27 cellular contexts compared by ENCODE assay signal in the genomic region with DNA sequence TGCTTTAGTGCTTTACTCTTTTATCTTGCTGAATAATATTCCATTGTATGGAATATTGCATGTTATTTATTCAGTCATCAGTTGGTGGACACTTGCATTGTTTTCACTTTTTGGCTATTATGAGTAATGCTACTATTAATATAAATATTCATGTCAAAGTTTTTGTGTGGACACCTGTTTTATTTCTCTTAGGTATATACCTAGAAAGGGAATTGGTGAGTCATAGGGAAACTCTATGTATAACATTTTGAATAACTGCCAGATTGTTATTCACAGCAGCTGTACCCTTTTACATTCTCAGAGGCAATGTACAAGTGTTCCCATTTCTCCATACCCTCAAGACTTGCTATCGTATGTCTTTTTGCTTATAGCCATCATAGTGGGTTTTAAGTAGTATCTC.
A peak's percentile ranks its signal among the peaks of the same experiment; 100 is the strongest.
DNase-seq lines count a peak whose midpoint lies in the region; ATAC-seq and TF ChIP-seq lines count a peak whose summit lies in the region.
"Had no signal": no experiment of that assay in that cellular context is flagged by ENCODE, and none has a peak within 500 bp of the region (broad histone marks: within the 10 kb centered on the region; RNA-seq: fewer than 3 reads in every experiment).

No MANE protein-coding gene starts in this region.

- H3K27me3 Mint-ChIP-seq in T-cell = no peaks in the 10 kb centered on the region
- H3K27me3 Mint-ChIP-seq: naive thymus-derived CD4-positive, alpha-beta T cell; stimulated activated naive CD8-positive, alpha-beta T cell treated with anti-CD3 and anti-CD28 coated beads, Interleukin-15, Interleukin-2, amounts not matched to agents 100 ng/mL and 50 ng/mL, for 24 hours had no signal

- CTCF ChIA-PET in T-cell (lab: Charles Lee) = interaction anchor here in 1 of 2 donors (1.2 kb wide), 1 partner anchor 10 kb away, joined by 5 read pairs; no protein-coding TSS in a partner anchor

- ATAC-seq in GM18519 (IDR thresholded peaks at IDR 0.05; ENCODE audit: low FRiP score, unreplicated experiment) (peak; percentile 55), GM21360 (IDR thresholded peaks at IDR 0.05; ENCODE audit: unreplicated experiment) (peak; percentile 68), HG03342 (IDR thresholded peaks at IDR 0.05; ENCODE audit: unreplicated experiment) (peak; percentile 64), HG03442 (IDR thresholded peaks at IDR 0.05; ENCODE audit: unreplicated experiment) (no peak), T-cell (replicated peaks in 1 of 4) (no peak), Right ventricle myocardium superior (ENCODE audit: poor library complexity) (no peak)
- ATAC-seq: activated T-cell treated with anti-CD3 and anti-CD28 coated beads, Interleukin-2, amount 50 U/mL, for 72 hours; body of pancreas; naive thymus-derived CD4-positive, alpha-beta T cell; WTC11 had no signal

- H3K9me3 Mint-ChIP-seq in T-cell = no peaks in the 10 kb centered on the region
- H3K9me3 Mint-ChIP-seq: activated T-cell treated with anti-CD3 and anti-CD28 coated beads, Interleukin-2, amount 50 U/mL, for 72 hours; naive thymus-derived CD4-positive, alpha-beta T cell; stimulated activated naive CD8-positive, alpha-beta T cell treated with anti-CD3 and anti-CD28 coated beads, Interleukin-15, Interleukin-2, amounts not matched to agents 100 ng/mL and 50 ng/mL, for 24 hours; WTC11 had no signal

- DNase-seq in epithelial cell of esophagus (ENCODE audit: low read depth) (peak; percentile 65), T-cell (no peak), Right ventricle myocardium superior (no peak)
- DNase-seq: activated CD4-positive, alpha-beta T cell treated with anti-CD3 and anti-CD28 coated beads, Interleukin-2, amount 50 U/mL, for 1 hour; activated naive CD4-positive, alpha-beta T cell; activated T-cell treated with anti-CD3 and anti-CD28 coated beads, Interleukin-2, amount 50 U/mL, for 72 hours; body of pancreas; Caco-2; effector CD4-positive, alpha-beta T cell; head of caudate nucleus; midbrain; naive thymus-derived CD4-positive, alpha-beta T cell; NCI-H1048; NCI-H1694; NCI-H2171 treated with DMSO at 0.1 percent for 48 hours; NCI-H524; NK-92 treated with Interleukin-12 subunit alpha and Interleukin-12 subunit beta, amount 100 ng/mL, for 24 hours; PC-9; SHP77 treated with DMSO at 0.1 percent for 48 hours; T1000 had no signal

- POLR2A ChIA-PET in T-cell (lab: Charles Lee) = no interaction called here

- H3K4me3 ChIP-seq in epithelial cell of esophagus (ENCODE audit: low read length) = no peak overlapping the region
- H3K4me3 ChIP-seq: body of pancreas, PC-9, thoracic aorta had no signal

- intact Hi-C loops in Right ventricle myocardium superior (cut with DNase I) = no loop called here

- no peaks in the 10 kb centered on the region for H3K36me3 Mint-ChIP-seq in T-cell
- H3K36me3 Mint-ChIP-seq: naive thymus-derived CD4-positive, alpha-beta T cell; WTC11 had no signal

- no peak for TF ChIP-seq CTCF in epithelial cell of esophagus (IDR thresholded peaks at IDR 0.05; ENCODE audit: insufficient read depth, low read depth, low read length, missing control alignments)

- H3K27ac Mint-ChIP-seq in T-cell = no peak overlapping the region
- H3K27ac Mint-ChIP-seq: activated T-cell treated with anti-CD3 and anti-CD28 coated beads, Interleukin-2, amount 50 U/mL, for 72 hours; naive thymus-derived CD4-positive, alpha-beta T cell; stimulated activated naive CD8-positive, alpha-beta T cell treated with anti-CD3 and anti-CD28 coated beads, Interleukin-15, Interleukin-2, amounts not matched to agents 100 ng/mL and 50 ng/mL, for 24 hours; WTC11 had no signal

- H3K4me3 Mint-ChIP-seq in T-cell = no peak overlapping the region
- H3K4me3 Mint-ChIP-seq: activated T-cell treated with anti-CD3 and anti-CD28 coated beads, Interleukin-2, amount 50 U/mL, for 72 hours; naive thymus-derived CD4-positive, alpha-beta T cell; stimulated activated naive CD8-positive, alpha-beta T cell treated with anti-CD3 and anti-CD28 coated beads, Interleukin-15, Interleukin-2, amounts not matched to agents 100 ng/mL and 50 ng/mL, for 24 hours; WTC11 had no signal

- no peaks in the 10 kb centered on the region for H3K4me1 Mint-ChIP-seq in T-cell
- H3K4me1 Mint-ChIP-seq: naive thymus-derived CD4-positive, alpha-beta T cell had no signal

Comparison
In these comparisons a context has a peak if more than half of its experiments do, and no peak if none do; other contexts are left out.
1. ATAC-seq: peak in GM18519 (single experiment), GM21360 (single experiment) and HG03342 (single experiment); none in HG03442 (single experiment), T-cell (0 of 4) and Right ventricle myocardium superior (single experiment).